8 cellular contexts compared by ENCODE assay signal in the genomic region with DNA sequence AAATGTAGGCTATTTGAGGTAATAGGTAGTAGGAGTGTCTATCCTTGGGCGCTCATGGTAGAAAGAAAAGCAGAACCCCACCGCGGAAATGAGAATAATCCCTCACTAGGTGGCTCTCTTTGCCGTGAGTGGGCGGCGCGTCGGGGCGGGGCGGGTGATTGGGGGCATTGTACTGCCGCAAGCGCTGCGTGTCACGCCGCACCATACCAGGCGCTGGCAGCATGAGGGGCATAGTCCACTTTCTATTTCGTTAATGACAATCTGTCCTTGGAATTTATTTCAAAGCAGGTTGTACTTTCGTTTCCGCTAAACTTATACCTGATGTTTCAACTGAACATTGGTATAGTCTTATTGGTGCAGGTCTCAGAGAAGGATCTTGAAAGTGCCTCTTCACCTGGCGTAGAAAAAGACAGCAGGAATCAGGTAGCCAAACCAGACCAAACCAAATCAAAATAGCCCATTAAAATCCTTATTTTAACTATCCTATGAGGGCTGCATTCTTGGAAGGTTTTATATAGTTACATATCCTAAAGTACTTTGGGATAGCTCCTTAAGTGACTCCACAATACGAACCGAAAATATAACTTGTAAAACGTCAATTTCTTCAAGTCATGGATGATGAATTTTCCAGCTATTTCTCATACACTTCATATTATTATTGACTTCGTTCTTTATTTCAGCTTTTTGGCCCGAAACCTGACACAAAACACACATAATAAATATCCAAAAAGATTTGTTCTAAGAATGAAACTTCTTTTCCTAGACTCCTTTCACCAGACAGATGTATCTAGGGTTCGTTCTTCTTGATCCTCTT. TPM values are rescaled to one million over a fixed set of nuclear protein-coding genes. Genes with fewer than 3 reads are reported as not detected.
A peak's percentile ranks its signal among the peaks of the same experiment; 100 is the strongest.
DNase-seq lines count a peak whose midpoint lies in the region; ATAC-seq and TF ChIP-seq lines count a peak whose summit lies in the region.

No MANE protein-coding gene starts in this region.

- peak overlapping the region; percentile 87 for H3K4me3 Mint-ChIP-seq in activated T-helper 2 cell treated with anti-CD3 and anti-CD28 coated beads, Interferon-gamma antibody, Interleukin-2, Interleukin-4, amounts not matched to agents 10 μg/mL and 5 μg/mL and 100 μg/mL, durations not matched to agents 14 hours and 24 hours and 36 hours (ENCODE audit: low read depth)
- peak overlapping the region; percentile 89 to 93 (median 91) for H3K4me3 Mint-ChIP-seq in nephron
- H3K4me3 Mint-ChIP-seq in stimulated activated naive CD8-positive, alpha-beta T cell treated with anti-CD3 and anti-CD28 coated beads, Interleukin-15, Interleukin-2, amounts not matched to agents 100 ng/mL and 50 ng/mL, for 24 hours: peak overlapping the region; percentile 90

- CTCF ChIA-PET in RWPE1 (lab: Yijun Ruan, JAX): no interaction called here

- H3K9me3 Mint-ChIP-seq in activated T-helper 2 cell treated with anti-CD3 and anti-CD28 coated beads, Interferon-gamma antibody, Interleukin-2, Interleukin-4, amounts not matched to agents 10 μg/mL and 5 μg/mL and 100 μg/mL, durations not matched to agents 14 hours and 24 hours and 36 hours: no peaks in the 10 kb centered on the region
- H3K9me3 Mint-ChIP-seq in nephron: no peaks in the 10 kb centered on the region
- no peaks in the 10 kb centered on the region for H3K9me3 Mint-ChIP-seq in stimulated activated naive CD8-positive, alpha-beta T cell treated with anti-CD3 and anti-CD28 coated beads, Interleukin-15, Interleukin-2, amounts not matched to agents 100 ng/mL and 50 ng/mL, for 24 hours

- H3K4me1 Mint-ChIP-seq in activated T-helper 2 cell treated with anti-CD3 and anti-CD28 coated beads, Interferon-gamma antibody, Interleukin-2, Interleukin-4, amounts not matched to agents 10 μg/mL and 5 μg/mL and 100 μg/mL, durations not matched to agents 14 hours and 24 hours and 36 hours (ENCODE audit: low read depth): peaks cover 24% of the 10 kb centered on the region
- H3K4me1 Mint-ChIP-seq in nephron: peaks cover 11% of the 10 kb centered on the region
- peaks cover 57% of the 10 kb centered on the region for H3K4me1 Mint-ChIP-seq in stimulated activated naive CD8-positive, alpha-beta T cell treated with anti-CD3 and anti-CD28 coated beads, Interleukin-15, Interleukin-2, amounts not matched to agents 100 ng/mL and 50 ng/mL, for 24 hours (ENCODE audit: low read depth)

- H3K4me3 ChIP-seq in fibroblast of pulmonary artery (replicated peaks; ENCODE audit: low read depth, low read length): peak overlapping the region; percentile 86

- peak; percentile 71 for TF ChIP-seq CTCF in RWPE1 (conservative IDR thresholded peaks at IDR 0.05; ENCODE audit: low read depth)
- peak; percentile 41 for TF ChIP-seq CTCF in fibroblast of pulmonary artery (IDR thresholded peaks at IDR 0.05; ENCODE audit: low read length, missing control alignments)
- peak; percentile 50 to 60 (median 50) for TF ChIP-seq CTCF in nephron (IDR thresholded peaks at IDR 0.05; ENCODE audit: unreplicated experiment in 3 of 3)

- peak overlapping the region; percentile 99 for H3K27ac Mint-ChIP-seq in activated T-helper 2 cell treated with anti-CD3 and anti-CD28 coated beads, Interferon-gamma antibody, Interleukin-2, Interleukin-4, amounts not matched to agents 10 μg/mL and 5 μg/mL and 100 μg/mL, durations not matched to agents 14 hours and 24 hours and 36 hours
- peak overlapping the region; percentile 96 to 99 (median 98) for H3K27ac Mint-ChIP-seq in nephron
- H3K27ac Mint-ChIP-seq in stimulated activated naive CD8-positive, alpha-beta T cell treated with anti-CD3 and anti-CD28 coated beads, Interleukin-15, Interleukin-2, amounts not matched to agents 100 ng/mL and 50 ng/mL, for 24 hours: peak overlapping the region; percentile 100

- DNase-seq in DMS114 treated with DMSO at 0.1 percent for 48 hours (lab: John Stamatoyannopoulos, UW; ENCODE audit: unreplicated experiment) (peak; percentile 70), LoVo (ENCODE audit: low spot score) (peak; percentile 87), RWPE1 (ENCODE audit: low spot score) (peak; percentile 71), fibroblast of pulmonary artery (ENCODE audit: low read depth) (peak; percentile 73)
- DNase-seq in activated T-helper 2 cell treated with anti-CD3 and anti-CD28 coated beads, Interferon-gamma antibody, Interleukin-2, Interleukin-4, amounts not matched to agents 10 μg/mL and 5 μg/mL and 100 μg/mL, durations not matched to agents 14 hours and 24 hours and 36 hours (ENCODE audit: low spot score): peak; percentile 85

- POLR2A ChIA-PET in RWPE1 (lab: Yijun Ruan, JAX; ENCODE audit: low non-redundant PET): interaction anchor here (0.6 kb wide), 2 partner anchors 55 to 379 kb away, joined by 3 to 7 read pairs; no protein-coding TSS in a partner anchor

- peak; percentile 39 for ATAC-seq in GM21825 (IDR thresholded peaks at IDR 0.05; ENCODE audit: unreplicated experiment)

- peaks cover 8% of the 10 kb centered on the region for H3K27me3 Mint-ChIP-seq in activated T-helper 2 cell treated with anti-CD3 and anti-CD28 coated beads, Interferon-gamma antibody, Interleukin-2, Interleukin-4, amounts not matched to agents 10 μg/mL and 5 μg/mL and 100 μg/mL, durations not matched to agents 14 hours and 24 hours and 36 hours (ENCODE audit: low read depth)
- H3K27me3 Mint-ChIP-seq in nephron (ENCODE audit: low read depth): peaks cover 4% of the 10 kb centered on the region
- H3K27me3 Mint-ChIP-seq in stimulated activated naive CD8-positive, alpha-beta T cell treated with anti-CD3 and anti-CD28 coated beads, Interleukin-15, Interleukin-2, amounts not matched to agents 100 ng/mL and 50 ng/mL, for 24 hours: no peaks in the 10 kb centered on the region

- peak overlapping the region; percentile 97 for H3K27ac ChIP-seq in RWPE1

- intact Hi-C loops in activated T-helper 2 cell treated with anti-CD3 and anti-CD28 coated beads, Interferon-gamma antibody, Interleukin-2, Interleukin-4, amounts not matched to agents 10 μg/mL and 5 μg/mL and 100 μg/mL, durations not matched to agents 14 hours and 24 hours and 36 hours (cut with micrococcal nuclease): loop anchor here (1.0 to 10.0 kb wide), 9 partner anchors 42 to 1686 kb away; a partner anchor contains a TSS

- H3K36me3 Mint-ChIP-seq in activated T-helper 2 cell treated with anti-CD3 and anti-CD28 coated beads, Interferon-gamma antibody, Interleukin-2, Interleukin-4, amounts not matched to agents 10 μg/mL and 5 μg/mL and 100 μg/mL, durations not matched to agents 14 hours and 24 hours and 36 hours (ENCODE audit: low read depth): peaks cover 16% of the 10 kb centered on the region
- H3K36me3 Mint-ChIP-seq in nephron (ENCODE audit: low read depth): peaks cover 7% of the 10 kb centered on the region
- H3K36me3 Mint-ChIP-seq in stimulated activated naive CD8-positive, alpha-beta T cell treated with anti-CD3 and anti-CD28 coated beads, Interleukin-15, Interleukin-2, amounts not matched to agents 100 ng/mL and 50 ng/mL, for 24 hours (ENCODE audit: low read depth): peaks cover 9% of the 10 kb centered on the region

RNA-seq across cellular contexts. Expression of a gene that starts 1.9 kb away (rescaled TPM):
- 63.3 and 65.0 TPM in 2 replicates for total RNA-seq in activated T-helper 2 cell treated with anti-CD3 and anti-CD28 coated beads, Interferon-gamma antibody, Interleukin-2, Interleukin-4, amounts not matched to agents 10 μg/mL and 5 μg/mL and 100 μg/mL, durations not matched to agents 14 hours and 24 hours and 36 hours

RNA-seq across cellular contexts. Expression of a gene that starts 52.2 kb away (rescaled TPM):
- total RNA-seq in activated T-helper 2 cell treated with anti-CD3 and anti-CD28 coated beads, Interferon-gamma antibody, Interleukin-2, Interleukin-4, amounts not matched to agents 10 μg/mL and 5 μg/mL and 100 μg/mL, durations not matched to agents 14 hours and 24 hours and 36 hours: not detected in 2 replicates

Comparison
In these comparisons a context has a peak if more than half of its experiments do, and no peak if none do; other contexts are left out.
1. Peak in every context shown above with its lines: DNase-seq, ATAC-seq, H3K4me3 ChIP-seq and H3K27ac ChIP-seq.